In genomic region chr2:153455856-153456255, GRCh38 we compare ENCODE assay signal across 21 cellular contexts. TPM values are rescaled to one million over a fixed set of nuclear protein-coding genes. Genes with fewer than 3 reads are reported as not detected.
"Had no signal": no experiment of that assay in that cellular context is flagged by ENCODE, and none has a peak within 500 bp of the region (broad histone marks: within the 10 kb centered on the region; RNA-seq: fewer than 3 reads in every experiment).

No MANE protein-coding gene starts in this region.

- H3K4me3 ChIP-seq: adrenal gland, esophagus muscularis mucosa, lung, spleen, upper lobe of left lung had no signal

- H3K9me3 ChIP-seq: adrenal gland, esophagus muscularis mucosa, spleen, testis, upper lobe of left lung had no signal

- ATAC-seq: activated naive CD4-positive, alpha-beta T cell treated with anti-CD3 and anti-CD28 coated beads, Interleukin-2, amount 50 U/mL, for 72 hours; left lobe of liver; stimulated activated memory B cell treated with anti-CD40 and anti-IgM and Interleukin-4, amounts not matched to agents 10 μg/mL and 1 μg/mL and 100 μg/mL, for 72 hours had no signal

- H3K9me3 Mint-ChIP-seq: activated naive CD4-positive, alpha-beta T cell treated with anti-CD3 and anti-CD28 coated beads, Interleukin-2, amount 50 U/mL, for 72 hours; dendritic cell treated with granulocyte-macrophage colony-stimulating factor and Interleukin-4, amounts not matched to agents 40 ng/mL and 50 ng/mL, for 4 days; nephron; stimulated activated memory B cell treated with anti-CD40 and anti-IgM and Interleukin-4, amounts not matched to agents 10 μg/mL and 1 μg/mL and 100 μg/mL, for 72 hours had no signal

- H3K27me3 Mint-ChIP-seq: dendritic cell treated with granulocyte-macrophage colony-stimulating factor and Interleukin-4, amounts not matched to agents 40 ng/mL and 50 ng/mL, for 4 days had no signal

- DNase-seq: activated CD4-positive, alpha-beta T cell treated with anti-CD3 and anti-CD28 coated beads, Interleukin-2, amount 50 U/mL, for 4 hours; activated CD4-positive, CD25-positive, alpha-beta regulatory T cell treated with anti-CD3 and anti-CD28 coated beads, Interleukin-2, amount 50 U/mL, for 72 hours; activated gamma-delta T cell treated with Interleukin-2 at 50 U/mL for 16 hours; adrenal gland; effector CD8-positive, alpha-beta T cell; kidney; midbrain; occipital lobe; spleen; stimulated activated CD4-positive, alpha-beta T cell treated with anti-CD3 and anti-CD28 coated beads, Interleukin-4, amount 100 ng/mL, for 4 hours; testis had no signal

- H3K27ac Mint-ChIP-seq: activated naive CD4-positive, alpha-beta T cell treated with anti-CD3 and anti-CD28 coated beads, Interleukin-2, amount 50 U/mL, for 72 hours; dendritic cell treated with granulocyte-macrophage colony-stimulating factor and Interleukin-4, amounts not matched to agents 40 ng/mL and 50 ng/mL, for 4 days; nephron; stimulated activated memory B cell treated with anti-CD40 and anti-IgM and Interleukin-4, amounts not matched to agents 10 μg/mL and 1 μg/mL and 100 μg/mL, for 72 hours had no signal

- H3K36me3 ChIP-seq: adrenal gland, esophagus muscularis mucosa, spleen, upper lobe of left lung had no signal

- H3K27me3 ChIP-seq: adrenal gland, esophagus muscularis mucosa, testis, upper lobe of left lung had no signal

- H3K27ac ChIP-seq: adrenal gland, esophagus muscularis mucosa, spleen, testis, upper lobe of left lung had no signal

- H3K4me3 Mint-ChIP-seq: dendritic cell treated with granulocyte-macrophage colony-stimulating factor and Interleukin-4, amounts not matched to agents 40 ng/mL and 50 ng/mL, for 4 days; nephron; stimulated activated memory B cell treated with anti-CD40 and anti-IgM and Interleukin-4, amounts not matched to agents 10 μg/mL and 1 μg/mL and 100 μg/mL, for 72 hours had no signal

- H3K36me3 Mint-ChIP-seq: activated naive CD4-positive, alpha-beta T cell treated with anti-CD3 and anti-CD28 coated beads, Interleukin-2, amount 50 U/mL, for 72 hours; stimulated activated memory B cell treated with anti-CD40 and anti-IgM and Interleukin-4, amounts not matched to agents 10 μg/mL and 1 μg/mL and 100 μg/mL, for 72 hours had no signal

- H3K4me1 ChIP-seq: adrenal gland, esophagus muscularis mucosa, spleen, testis, upper lobe of left lung had no signal

RNA-seq across cellular contexts. Expression of gene RPRM, which starts 22.7 kb away (rescaled TPM):
- total RNA-seq: activated naive CD4-positive, alpha-beta T cell treated with anti-CD3 and anti-CD28 coated beads, Interleukin-2, amount 50 U/mL, for 72 hours; bronchial epithelial cell; endothelial cell of umbilical vein; left lobe of liver had no signal
- polyA plus RNA-seq: endothelial cell of umbilical vein had no signal
